ENCODE assay signal across 17 cellular contexts in genomic region chr9:3971391-3972082, GRCh38.
"Had no signal": no experiment of that assay in that cellular context is flagged by ENCODE, and none has a peak within 500 bp of the region (broad histone marks: within the 10 kb centered on the region; RNA-seq: fewer than 3 reads in every experiment).

No MANE protein-coding gene starts in this region.

- FAIRE-seq: pancreas had no signal

- H3K27ac ChIP-seq: epithelial cell of prostate, gastrocnemius medialis, heart right ventricle, neural progenitor cell, spleen, thoracic aorta, upper lobe of right lung had no signal

- H3K9ac ChIP-seq: neural progenitor cell had no signal

- H3K27me3 ChIP-seq: gastrocnemius medialis, neural progenitor cell, pancreas, spleen, upper lobe of right lung had no signal

- H2AFZ ChIP-seq: neural progenitor cell had no signal

- H3K4me2 ChIP-seq: neural progenitor cell had no signal

- H3K36me3 ChIP-seq: gastrocnemius medialis, heart right ventricle, pancreas, spleen, thoracic aorta, upper lobe of right lung had no signal

- H3K4me3 ChIP-seq: gastrocnemius medialis, heart right ventricle, neural progenitor cell, pancreas, spleen, thoracic aorta, upper lobe of right lung had no signal

- H3K4me1 ChIP-seq: gastrocnemius medialis, pancreas, upper lobe of right lung had no signal

- DNase-seq: activated CD4-positive, alpha-beta T cell treated with anti-CD3 and anti-CD28 coated beads, Interleukin-2, amount 50 U/mL, for 1 hour; activated CD4-positive, CD25-positive, alpha-beta regulatory T cell; activated CD8-positive, alpha-beta memory T cell treated with anti-CD3 and anti-CD28 coated beads for 24 hours; activated gamma-delta T cell treated with Interleukin-2 at 50 U/mL for 16 hours; amygdala; dermis blood vessel endothelial cell; effector memory CD8-positive, alpha-beta T cell; gastrocnemius medialis; heart right ventricle; naive B cell; pancreas; spleen; stimulated activated CD4-positive, alpha-beta T cell treated with anti-CD3 and anti-CD28 coated beads, Interleukin-1b, Interleukin-23, amount 100 ng/mL, for 48 hours; upper lobe of right lung had no signal

- H3K9me3 ChIP-seq: gastrocnemius medialis, heart right ventricle, pancreas, spleen, thoracic aorta, upper lobe of right lung had no signal
